In the genomic region with DNA sequence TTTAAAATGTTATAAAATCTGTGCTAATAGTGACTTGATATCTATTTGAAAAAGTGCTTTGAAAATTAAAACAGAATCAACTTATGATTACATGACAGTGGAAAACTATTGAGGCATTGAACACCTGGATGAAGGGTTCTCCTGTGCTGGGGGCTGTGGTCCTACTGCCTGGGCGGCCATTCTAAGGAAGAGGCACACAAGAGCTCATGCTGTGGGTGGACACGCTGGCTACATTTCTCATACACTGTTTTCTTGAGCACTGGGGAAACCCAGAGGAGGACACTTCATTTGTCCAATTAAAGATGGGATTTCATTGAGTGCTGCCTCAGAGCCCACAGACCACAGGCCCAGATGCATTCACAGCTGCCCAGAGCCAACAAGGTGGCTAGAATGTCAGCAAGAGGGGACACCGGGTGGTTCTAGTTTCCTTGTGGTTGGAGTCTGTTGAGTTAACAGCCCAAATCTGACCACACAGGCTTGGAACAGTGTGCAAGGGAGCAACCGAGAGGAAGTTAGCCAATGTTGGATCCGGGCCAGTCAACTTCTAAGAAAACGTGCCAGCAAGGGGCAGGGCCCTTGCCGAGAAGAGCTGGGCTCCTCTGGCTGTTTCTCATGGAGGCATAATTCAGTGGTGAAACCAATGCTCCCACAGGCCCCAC, we compare ENCODE assay signal across 8 cellular contexts. TPM values are rescaled to one million over a fixed set of nuclear protein-coding genes. Genes with fewer than 3 reads are reported as not detected.
DNase-seq lines count a peak whose midpoint lies in the region; ATAC-seq, FAIRE-seq and TF ChIP-seq lines count a peak whose summit lies in the region.

No MANE protein-coding gene starts in this region.

- 66% methylated on average over 7 of the region's 7 CpGs for WGBS in hepatocyte (ENCODE audit: low lambda C conversion rate, missing lambda C conversion rate)

- peak; percentile 88 for FAIRE-seq in GM12891 (lab: Jason Lieb, UNC)

- H3K4me3 ChIP-seq in Peyer's patch (no peak overlapping the region), hepatocyte (no peak overlapping the region)

- H3K9me3 ChIP-seq in Peyer's patch (no peaks in the 10 kb centered on the region), hepatocyte (ENCODE audit: low read depth) (no peaks in the 10 kb centered on the region)

- DNase-seq in GM12891 (ENCODE audit: insufficient read length, low spot score) = no peak
- DNase-seq in Peyer's patch = peak; percentile 49 to 87 (median 72)
- peak; percentile 60 for DNase-seq in activated naive CD8-positive, alpha-beta T cell treated with anti-CD3 and anti-CD28 coated beads, Interleukin-2, amount 50 U/mL, for 24 hours
- peak; percentile 71 for DNase-seq in hepatocyte (ENCODE audit: low spot score)
- DNase-seq in stimulated activated CD4-positive, alpha-beta T cell treated with anti-CD3 and anti-CD28 coated beads, Interleukin-2, amount 100 ng/mL, for 48 hours = peak; percentile 41 to 44
- no peak for DNase-seq in cerebellar nuclear complex (lab: John Stamatoyannopoulos, UW)
- DNase-seq in SHP77 treated with DMSO at 0.1 percent for 48 hours (lab: John Stamatoyannopoulos, UW) = no peak

- H3K9me2 ChIP-seq in hepatocyte (replicated peaks; ENCODE audit: insufficient read depth) = no peaks in the 10 kb centered on the region

- peak overlapping the region; percentile 5 to 27 (median 26) for H3K27ac ChIP-seq in Peyer's patch
- H3K27ac ChIP-seq in hepatocyte = peak overlapping the region; percentile 47

- no peaks in the 10 kb centered on the region for H3K36me3 Mint-ChIP-seq in activated naive CD8-positive, alpha-beta T cell treated with anti-CD3 and anti-CD28 coated beads, Interleukin-2, amount 50 U/mL, for 24 hours (ENCODE audit: low read depth)

- H3K79me2 ChIP-seq in hepatocyte = no peaks in the 10 kb centered on the region

- H4K20me1 ChIP-seq in hepatocyte (ENCODE audit: insufficient read depth, poor library complexity, severe bottlenecking) = no peaks in the 10 kb centered on the region

- peaks cover 0 to 19% (median 0%) of the 10 kb centered on the region in 4 donors for H3K4me1 ChIP-seq in Peyer's patch
- peaks cover 6% of the 10 kb centered on the region for H3K4me1 ChIP-seq in hepatocyte (ENCODE audit: insufficient read depth)

- H3K27ac Mint-ChIP-seq in activated naive CD8-positive, alpha-beta T cell treated with anti-CD3 and anti-CD28 coated beads, Interleukin-2, amount 50 U/mL, for 24 hours = peak overlapping the region; percentile 74

- TF ChIP-seq POLR2A in GM12891 (IDR thresholded peaks at IDR 0.05; ENCODE audit: low read depth, low read length) = no peak
- no peak for TF ChIP-seq POLR2A in Peyer's patch (IDR thresholded peaks at IDR 0.05)

- ATAC-seq in HG03064 (IDR thresholded peaks at IDR 0.05; ENCODE audit: low read depth, unreplicated experiment) = peak; percentile 69
- ATAC-seq in activated naive CD8-positive, alpha-beta T cell treated with anti-CD3 and anti-CD28 coated beads, Interleukin-2, amount 50 U/mL, for 24 hours = peak; percentile 84

- no peaks in the 10 kb centered on the region for H3K27me3 Mint-ChIP-seq in activated naive CD8-positive, alpha-beta T cell treated with anti-CD3 and anti-CD28 coated beads, Interleukin-2, amount 50 U/mL, for 24 hours

- H3K27me3 ChIP-seq in Peyer's patch (no peaks in the 10 kb centered on the region), hepatocyte (no peaks in the 10 kb centered on the region)

- peaks cover 56% of the 10 kb centered on the region for H3K4me1 Mint-ChIP-seq in activated naive CD8-positive, alpha-beta T cell treated with anti-CD3 and anti-CD28 coated beads, Interleukin-2, amount 50 U/mL, for 24 hours

- H2AFZ ChIP-seq in hepatocyte = no peak overlapping the region

- H3K4me2 ChIP-seq in hepatocyte = peak overlapping the region; percentile 27

- TF ChIP-seq CTCF in Peyer's patch (IDR thresholded peaks at IDR 0.05) (no peak), hepatocyte (IDR thresholded peaks at IDR 0.05; ENCODE audit: poor library complexity) (no peak)

- H3K36me3 ChIP-seq in Peyer's patch (no peaks in the 10 kb centered on the region), hepatocyte (replicated peaks; ENCODE audit: insufficient read depth, low read depth) (no peaks in the 10 kb centered on the region)

- H3K4me3 Mint-ChIP-seq in activated naive CD8-positive, alpha-beta T cell treated with anti-CD3 and anti-CD28 coated beads, Interleukin-2, amount 50 U/mL, for 24 hours = no peak overlapping the region

- H3K9me3 Mint-ChIP-seq in activated naive CD8-positive, alpha-beta T cell treated with anti-CD3 and anti-CD28 coated beads, Interleukin-2, amount 50 U/mL, for 24 hours = no peaks in the 10 kb centered on the region

TF ChIP-seq in GM12891, 5 proteins besides CTCF, POLR2A, EP300 and RAD21:
- TF ChIP-seq PAX5 (IDR thresholded peaks at IDR 0.05; ENCODE audit: insufficient read depth, low read length, severe bottlenecking) (peak; percentile 83), SPI1 (IDR thresholded peaks at IDR 0.05; ENCODE audit: low read depth, low read length) (no peak; the same call in 1 of the 2 replicates)

RNA-seq across cellular contexts. Expression of gene SORL1, which starts 35.1 kb away (rescaled TPM):
- 49.9 TPM for polyA plus RNA-seq in GM12891 (2012; ENCODE audit: low read depth, missing spikeins)
- total RNA-seq in Peyer's patch (100 to 1,000 TPM in 3 of 4 donors, 10 to 100 TPM in 1; 52.0 to 282 (median 191) TPM), hepatocyte (26.5 and 29.2 TPM in 2 replicates)
- 13.5 and 14.9 TPM in 2 replicates for polyA plus RNA-seq in hepatocyte

Comparison
In these comparisons a context has a peak if more than half of its experiments do, and no peak if none do; other contexts are left out.
1. DNase-seq: peak in Peyer's patch (3 of 3), activated naive CD8-positive, alpha-beta T cell treated with anti-CD3 and anti-CD28 coated beads, Interleukin-2, amount 50 U/mL, for 24 hours (single experiment), hepatocyte (single experiment) and stimulated activated CD4-positive, alpha-beta T cell treated with anti-CD3 and anti-CD28 coated beads, Interleukin-2, amount 100 ng/mL, for 48 hours (2 of 2); none in GM12891 (single experiment), cerebellar nuclear complex (0 of 2) and SHP77 treated with DMSO at 0.1 percent for 48 hours (single experiment).